ENCODE assay signal across 18 cellular contexts in the genomic region with DNA sequence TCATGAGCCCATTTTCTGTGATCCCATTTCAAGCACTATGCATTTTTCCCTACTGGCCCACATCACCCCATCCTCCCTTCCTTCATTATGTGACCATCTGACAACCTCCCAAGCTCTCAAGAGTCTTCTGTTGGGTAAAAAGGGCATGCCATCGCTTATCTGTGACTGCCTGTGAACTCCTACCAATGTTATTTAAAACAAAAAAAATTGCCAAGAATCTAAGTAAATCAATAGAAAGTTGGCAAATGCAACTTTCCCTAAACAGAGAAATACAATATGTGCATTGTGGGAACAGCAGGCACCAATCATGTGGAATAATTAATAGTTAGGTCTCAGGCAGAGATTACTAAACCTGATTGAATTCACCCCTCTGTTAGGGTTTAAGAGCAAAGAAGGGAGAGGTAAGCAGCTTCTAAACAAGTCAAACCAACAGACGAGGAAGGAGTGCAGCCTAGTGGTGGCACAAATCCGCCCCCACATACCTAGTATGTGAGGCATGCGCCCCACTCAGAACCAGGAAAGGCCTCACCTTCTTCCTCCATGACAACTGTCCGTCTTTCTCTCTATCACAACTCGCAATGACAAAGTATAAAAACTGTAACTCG. TPM values are rescaled to one million over a fixed set of nuclear protein-coding genes. Genes with fewer than 3 reads are reported as not detected.
DNase-seq lines count a peak whose midpoint lies in the region; ATAC-seq, FAIRE-seq and TF ChIP-seq lines count a peak whose summit lies in the region.
"Had no signal": no experiment of that assay in that cellular context is flagged by ENCODE, and none has a peak within 500 bp of the region (broad histone marks: within the 10 kb centered on the region; RNA-seq: fewer than 3 reads in every experiment).

No MANE protein-coding gene starts in this region.

- no peak overlapping the region for H3K9ac ChIP-seq in GM23248

- H3K79me2 ChIP-seq in GM23248 (ENCODE audit: insufficient read depth): no peaks in the 10 kb centered on the region

- H3K9me2 ChIP-seq in GM23248 (ENCODE audit: insufficient read depth): no peaks in the 10 kb centered on the region

- H3K4me2 ChIP-seq in GM23248 (ENCODE audit: unreplicated experiment): no peak overlapping the region

- no peak overlapping the region for H2AFZ ChIP-seq in GM23248

- H3K9me3 ChIP-seq in pancreas (no peaks in the 10 kb centered on the region), GM23248 (ENCODE audit: low read depth) (no peaks in the 10 kb centered on the region), lower lobe of right lung (no peaks in the 10 kb centered on the region)
- H3K9me3 ChIP-seq: BE2C had no signal

- H3K36me3 ChIP-seq in pancreas (peaks cover 0 to 10% (median 0%) of the 10 kb centered on the region in 3 donors), GM23248 (ENCODE audit: low read depth) (peaks cover 32% of the 10 kb centered on the region), lower lobe of right lung (peaks cover under 1% of the 10 kb centered on the region)

- H3K4me1 ChIP-seq in pancreas: peaks cover 6 to 22% (median 14%) of the 10 kb centered on the region in 3 donors
- no peaks in the 10 kb centered on the region for H3K4me1 ChIP-seq in GM23248 (ENCODE audit: insufficient read depth)
- no peaks in the 10 kb centered on the region for H3K4me1 ChIP-seq in lower lobe of right lung
- H3K4me1 ChIP-seq: BE2C had no signal

- DNase-seq in HPDE6-E6E7 (ENCODE audit: extremely low spot score): peak; percentile 19
- DNase-seq in SK-MEL-5 (ENCODE audit: low read depth, low spot score): peak; percentile 53
- peak; percentile 15 for DNase-seq in fibroblast of peridontal ligament (ENCODE audit: extremely low read depth)
- DNase-seq in pancreas: peak in 4 of 6 donors; percentile 40 to 59 (median 52)
- no peak for DNase-seq in GM23248
- no peak for DNase-seq in lower lobe of right lung
- DNase-seq: BE2C; CD8-positive, alpha-beta T cell; DMS 273 treated with DMSO at 0.1 percent for 48 hours; HFFc6; NCI-H1436; NCI-H2081 treated with DMSO at 0.1 percent for 48 hours; NCI-H446 treated with DMSO at 0.1 percent for 48 hours; NCI-H748 treated with DMSO at 0.1 percent for 48 hours had no signal

- peak in 1 of 4 donors; percentile 6 for TF ChIP-seq CTCF in pancreas (IDR thresholded peaks at IDR 0.05)
- TF ChIP-seq CTCF in lower lobe of right lung (IDR thresholded peaks at IDR 0.05): no peak

- ATAC-seq in pancreas (peak; percentile 81 to 92 (median 90)), lower lobe of right lung (no peak), HG03469 (IDR thresholded peaks at IDR 0.05; ENCODE audit: unreplicated experiment) (no peak)
- ATAC-seq: CD8-positive, alpha-beta T cell had no signal

- H4K20me1 ChIP-seq in GM23248 (ENCODE audit: insufficient read depth): no peaks in the 10 kb centered on the region

- H3K4me3 ChIP-seq in pancreas: no peak overlapping the region
- H3K4me3 ChIP-seq in GM23248: no peak overlapping the region
- H3K4me3 ChIP-seq in lower lobe of right lung: no peak overlapping the region
- H3K4me3 ChIP-seq: SK-N-MC had no signal

- H3K27me3 ChIP-seq in pancreas (no peaks in the 10 kb centered on the region), GM23248 (replicated peaks; ENCODE audit: insufficient read depth) (no peaks in the 10 kb centered on the region), lower lobe of right lung (ENCODE audit: low read depth) (no peaks in the 10 kb centered on the region)
- H3K27me3 ChIP-seq: BE2C had no signal

- FAIRE-seq in pancreas (lab: Jason Lieb, UNC): no peak
- FAIRE-seq: H1 had no signal

- peak overlapping the region; percentile 57 to 83 (median 76) for H3K27ac ChIP-seq in pancreas
- H3K27ac ChIP-seq in GM23248: no peak overlapping the region
- H3K27ac ChIP-seq in lower lobe of right lung: no peak overlapping the region
- H3K27ac ChIP-seq: SK-N-MC had no signal

- 25 to 27% methylated on average over 7 of the region's 7 CpGs for WGBS in pancreas, 2 donors
- WGBS in GM23248 (ENCODE audit: low coverage in 1 of 2, low lambda C conversion rate in 2 of 2, missing lambda C conversion rate in 2 of 2), 2 experiments: 88 to 94% methylated on average over 7 of the region's 7 CpGs

- intact Hi-C loops in pancreas (cut with DNase I): no loop called here
- intact Hi-C loops in lower lobe of right lung (cut with DNase I): no loop called here

- in situ Hi-C loops in SK-MEL-5 (cut with HindIII; ENCODE audit: low pct_unique_long_range_greater_than_20kb, low sequenced_read_pairs): no loop called here
- in situ Hi-C loops in GM23248 (cut with MboI): loop anchor here (25.0 kb wide), 1 partner anchor 223 kb away; no protein-coding TSS in a partner anchor

- no peaks in the 10 kb centered on the region for H3F3A ChIP-seq in GM23248 (ENCODE audit: insufficient read depth)

RNA-seq across cellular contexts. Expression of a gene that starts 29.8 kb away (rescaled TPM):
- 16.1 and 20.1 TPM in 2 replicates for total RNA-seq in SK-MEL-5 (2014; rRNA removed; shearing (Covaris generic))
- polyA plus RNA-seq in SK-MEL-5 (2015; cell fraction: cytosol; rRNA removed): 20.5 and 20.9 TPM in 2 replicates
- 64.1 and 84.4 TPM in 2 replicates for polyA plus RNA-seq in SK-MEL-5 (2015; cell fraction: nucleus; rRNA removed)
- total RNA-seq in pancreas (10 to 100 TPM; 14.5 to 23.5 (median 20.6) TPM), lower lobe of right lung (9.0 TPM)
- polyA plus RNA-seq in pancreas (10 to 100 TPM; 16.7 to 36.5 TPM), GM23248 (2016; fragmentation: Nextera tagmentation; extraction: Ambion mirVana) (5.8 and 8.0 TPM in 2 replicates)
- total RNA-seq in GM23248 (2014; rRNA removed; shearing (Covaris generic)): 22.8 and 25.3 TPM in 2 replicates
- total RNA-seq: CD8-positive, alpha-beta T cell had no signal
- polyA plus RNA-seq: IgD-negative memory B cell had no signal

Comparison
In these comparisons a context has a peak if more than half of its experiments do, and no peak if none do; other contexts are left out.
1. DNase-seq: peak in HPDE6-E6E7 (single experiment), SK-MEL-5 (single experiment), fibroblast of peridontal ligament (single experiment) and pancreas (4 of 6); none in GM23248 (single experiment) and lower lobe of right lung (single experiment).
2. ATAC-seq: peak in pancreas (4 of 4); none in lower lobe of right lung (0 of 2) and HG03469 (single experiment).
3. H3K27ac ChIP-seq: peak in pancreas (4 of 4); none in GM23248 (single experiment) and lower lobe of right lung (single experiment).